ENCODE assay signal across 17 cellular contexts in the genomic region with DNA sequence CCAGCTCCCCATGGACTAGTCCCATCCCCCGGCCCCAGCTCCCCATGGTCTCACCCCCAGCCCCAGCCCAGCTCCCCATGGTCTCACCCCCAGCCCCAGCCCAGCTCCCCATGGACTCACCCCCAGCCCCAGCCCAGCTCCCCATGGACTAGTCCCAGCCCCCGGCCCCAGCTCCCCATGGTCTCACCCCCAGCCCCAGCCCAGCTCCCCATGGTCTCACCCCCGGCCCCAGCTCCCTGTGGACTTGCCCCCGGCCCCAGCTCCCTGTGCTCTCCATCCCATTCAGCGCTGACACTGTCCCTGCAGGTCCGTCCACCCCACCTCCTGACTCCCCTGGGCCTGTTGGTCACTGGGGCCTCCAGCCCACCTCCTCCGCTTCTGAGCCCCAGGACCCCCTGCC. TPM values are rescaled to one million over a fixed set of nuclear protein-coding genes. Genes with fewer than 3 reads are reported as not detected.
"Had no signal": no experiment of that assay in that cellular context is flagged by ENCODE, and none has a peak within 500 bp of the region (broad histone marks: within the 10 kb centered on the region; RNA-seq: fewer than 3 reads in every experiment).

No MANE protein-coding gene starts in this region.

RNA-seq across cellular contexts. Expression of a gene that starts 1.3 kb away (rescaled TPM):
- total RNA-seq: activated B cell treated with CpG ODN at 0.5 μM for 24 hours; activated CD4-positive, alpha-beta memory T cell treated with anti-CD3 and anti-CD28 coated beads for 36 hours; activated CD4-positive, alpha-beta T cell treated with anti-CD3 and anti-CD28 coated beads, Interleukin-2, amount 10 ng/mL, durations not matched to agents 24 days and 14 days; activated CD8-positive, alpha-beta memory T cell treated with anti-CD3 and anti-CD28 coated beads for 36 hours; activated CD8-positive, alpha-beta T cell treated with anti-CD3 and anti-CD28 coated beads for 36 hours; activated naive CD8-positive, alpha-beta T cell treated with anti-CD3 and anti-CD28 coated beads, Interleukin-2, amount 10 ng/mL, durations not matched to agents 7 days and 5 days; activated T-helper 1 cell treated with anti-CD3 and anti-CD28 coated beads, Interleukin-12 subunit alpha, Interleukin-12 subunit beta, Interleukin-2, Interleukin-4 antibody, amounts not matched to agents 30 ng/mL and 10 ng/mL and 1 ng/mL, durations not matched to agents 14 hours and 24 hours and 36 hours; activated T-helper 17 cell treated with anti-CD3 and anti-CD28 coated beads, Interleukin-2, amount 50 U/mL, for 72 hours; astrocyte; T-helper 1 cell treated with Interleukin-12 subunit alpha and Interleukin-12 subunit beta and Interleukin-4 antibody, amounts not matched to agents 30 ng/mL and 1 ng/mL, for 36 hours; T-helper 17 cell; T-helper 2 cell treated with Interferon-gamma antibody and Interleukin-4, amounts not matched to agents 100 ng/mL and 5 ng/mL, for 36 hours had no signal

RNA-seq across cellular contexts. Expression of a gene that starts 6.2 kb away (rescaled TPM):
- total RNA-seq: activated B cell treated with CpG ODN at 0.5 μM for 24 hours; activated CD4-positive, alpha-beta memory T cell treated with anti-CD3 and anti-CD28 coated beads for 36 hours; activated CD4-positive, alpha-beta T cell treated with anti-CD3 and anti-CD28 coated beads, Interleukin-2, amount 10 ng/mL, durations not matched to agents 24 days and 14 days; activated CD8-positive, alpha-beta memory T cell treated with anti-CD3 and anti-CD28 coated beads for 36 hours; activated CD8-positive, alpha-beta T cell treated with anti-CD3 and anti-CD28 coated beads for 36 hours; activated naive CD8-positive, alpha-beta T cell treated with anti-CD3 and anti-CD28 coated beads, Interleukin-2, amount 10 ng/mL, durations not matched to agents 7 days and 5 days; activated T-cell treated with anti-CD3 and anti-CD28 coated beads, Interleukin-2, amount 50 U/mL, for 4 hours; activated T-helper 1 cell treated with anti-CD3 and anti-CD28 coated beads, Interleukin-12 subunit alpha, Interleukin-12 subunit beta, Interleukin-2, Interleukin-4 antibody, amounts not matched to agents 30 ng/mL and 10 ng/mL and 1 ng/mL, durations not matched to agents 14 hours and 24 hours and 36 hours; activated T-helper 17 cell treated with anti-CD3 and anti-CD28 coated beads, Interleukin-2, amount 50 U/mL, for 72 hours; astrocyte; body of pancreas; cardiac septum; T-cell; T-helper 1 cell treated with Interleukin-12 subunit alpha and Interleukin-12 subunit beta and Interleukin-4 antibody, amounts not matched to agents 30 ng/mL and 1 ng/mL, for 36 hours; T-helper 17 cell; T-helper 2 cell treated with Interferon-gamma antibody and Interleukin-4, amounts not matched to agents 100 ng/mL and 5 ng/mL, for 36 hours had no signal

RNA-seq across cellular contexts. Expression of a gene that starts 9.2 kb away (rescaled TPM):
- total RNA-seq: activated B cell treated with CpG ODN at 0.5 μM for 24 hours; activated CD4-positive, alpha-beta memory T cell treated with anti-CD3 and anti-CD28 coated beads for 36 hours; activated CD4-positive, alpha-beta T cell treated with anti-CD3 and anti-CD28 coated beads, Interleukin-2, amount 10 ng/mL, durations not matched to agents 24 days and 14 days; activated CD8-positive, alpha-beta memory T cell treated with anti-CD3 and anti-CD28 coated beads for 36 hours; activated CD8-positive, alpha-beta T cell treated with anti-CD3 and anti-CD28 coated beads for 36 hours; activated naive CD8-positive, alpha-beta T cell treated with anti-CD3 and anti-CD28 coated beads, Interleukin-2, amount 10 ng/mL, durations not matched to agents 7 days and 5 days; activated T-helper 1 cell treated with anti-CD3 and anti-CD28 coated beads, Interleukin-12 subunit alpha, Interleukin-12 subunit beta, Interleukin-2, Interleukin-4 antibody, amounts not matched to agents 30 ng/mL and 10 ng/mL and 1 ng/mL, durations not matched to agents 14 hours and 24 hours and 36 hours; astrocyte; T-helper 1 cell treated with Interleukin-12 subunit alpha and Interleukin-12 subunit beta and Interleukin-4 antibody, amounts not matched to agents 30 ng/mL and 1 ng/mL, for 36 hours; T-helper 17 cell; T-helper 2 cell treated with Interferon-gamma antibody and Interleukin-4, amounts not matched to agents 100 ng/mL and 5 ng/mL, for 36 hours had no signal

RNA-seq across cellular contexts. Expression of a gene that starts 24.6 kb away (rescaled TPM):
- total RNA-seq: activated B cell treated with CpG ODN at 0.5 μM for 24 hours; activated CD4-positive, alpha-beta memory T cell treated with anti-CD3 and anti-CD28 coated beads for 36 hours; activated CD4-positive, alpha-beta T cell treated with anti-CD3 and anti-CD28 coated beads, Interleukin-2, amount 10 ng/mL, durations not matched to agents 24 days and 14 days; activated CD8-positive, alpha-beta memory T cell treated with anti-CD3 and anti-CD28 coated beads for 36 hours; activated CD8-positive, alpha-beta T cell treated with anti-CD3 and anti-CD28 coated beads for 36 hours; activated naive CD8-positive, alpha-beta T cell treated with anti-CD3 and anti-CD28 coated beads, Interleukin-2, amount 10 ng/mL, durations not matched to agents 7 days and 5 days; activated T-cell treated with anti-CD3 and anti-CD28 coated beads, Interleukin-2, amount 50 U/mL, for 72 hours; activated T-helper 1 cell treated with anti-CD3 and anti-CD28 coated beads, Interleukin-12 subunit alpha, Interleukin-12 subunit beta, Interleukin-2, Interleukin-4 antibody, amounts not matched to agents 30 ng/mL and 10 ng/mL and 1 ng/mL, durations not matched to agents 14 hours and 24 hours and 36 hours; activated T-helper 17 cell treated with anti-CD3 and anti-CD28 coated beads, Interleukin-2, amount 50 U/mL, for 72 hours; astrocyte; cardiac septum; T-helper 1 cell treated with Interleukin-12 subunit alpha and Interleukin-12 subunit beta and Interleukin-4 antibody, amounts not matched to agents 30 ng/mL and 1 ng/mL, for 36 hours; T-helper 17 cell; T-helper 2 cell treated with Interferon-gamma antibody and Interleukin-4, amounts not matched to agents 100 ng/mL and 5 ng/mL, for 36 hours had no signal
